17 cellular contexts compared by ENCODE assay signal in genomic region chr9:15915711-15916110, GRCh38.
DNase-seq lines count a peak whose midpoint lies in the region; ATAC-seq and TF ChIP-seq lines count a peak whose summit lies in the region.
"Had no signal": no experiment of that assay in that cellular context is flagged by ENCODE, and none has a peak within 500 bp of the region (broad histone marks: within the 10 kb centered on the region; RNA-seq: fewer than 3 reads in every experiment).

No MANE protein-coding gene starts in this region.

- no peak for ATAC-seq in GM18867 (IDR thresholded peaks at IDR 0.05; ENCODE audit: unreplicated experiment)
- no peak for ATAC-seq in GM21423 (IDR thresholded peaks at IDR 0.05; ENCODE audit: unreplicated experiment)
- no peak for ATAC-seq in HG03439 (IDR thresholded peaks at IDR 0.05; ENCODE audit: unreplicated experiment)

- no peak for TF ChIP-seq CTCF in cardiac fibroblast (IDR thresholded peaks at IDR 0.05; ENCODE audit: low read depth, low read length)

- DNase-seq in DMS 273 (lab: John Stamatoyannopoulos, UW; ENCODE audit: unreplicated experiment), result peak; percentile 4
- DNase-seq in DMS 273 treated with DMSO at 0.1 percent for 48 hours (lab: John Stamatoyannopoulos, UW), result no peak
- DNase-seq in M059J (ENCODE audit: low read depth), result peak; percentile 8
- DNase-seq in cardiac fibroblast (ENCODE audit: low read depth in 2 of 2), result peak; percentile 2 to 23
- DNase-seq in kidney tubule cell (ENCODE audit: low spot score), result peak; percentile 3
- DNase-seq: DMS153, H9, IMR-90, Kasumi-1, NCI-H1105 treated with DMSO at 0.1 percent for 48 hours, NCI-H1694, NCI-H2107, NCI-H526, PC-9 had no signal

- H3K4me3 ChIP-seq in cardiac fibroblast (replicated peaks in 1 of 2; ENCODE audit: low read depth in 2 of 2, low read length in 2 of 2), result no peak overlapping the region
- H3K4me3 ChIP-seq: PC-9 had no signal
